1 cellular context compared by ENCODE assay signal in the genomic region with DNA sequence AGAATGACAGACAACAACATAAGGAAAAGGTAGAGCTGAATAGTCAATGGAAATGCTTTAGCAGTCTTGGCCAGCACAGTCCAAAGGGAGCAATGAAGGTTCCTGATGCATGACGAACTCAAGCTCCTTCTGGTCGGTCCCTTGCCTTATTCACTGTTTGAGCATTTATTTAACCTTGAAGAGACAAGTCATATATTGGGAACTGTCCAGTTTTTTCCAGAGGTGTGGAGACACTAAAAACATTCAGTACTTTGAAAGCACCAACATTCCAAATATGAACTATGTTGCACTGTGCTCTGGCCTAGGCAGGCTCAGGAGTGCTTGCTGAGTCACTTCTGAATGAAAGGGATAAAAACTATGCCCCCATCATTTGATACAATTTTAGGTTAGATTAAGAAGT.
TF ChIP-seq lines count a peak whose summit lies in the region.

No MANE protein-coding gene starts in this region.

TF ChIP-seq in SK-N-SH, 30 proteins besides CTCF, POLR2A, EP300 and RAD21 (continued from another document):
- TF ChIP-seq, protein P1, sequence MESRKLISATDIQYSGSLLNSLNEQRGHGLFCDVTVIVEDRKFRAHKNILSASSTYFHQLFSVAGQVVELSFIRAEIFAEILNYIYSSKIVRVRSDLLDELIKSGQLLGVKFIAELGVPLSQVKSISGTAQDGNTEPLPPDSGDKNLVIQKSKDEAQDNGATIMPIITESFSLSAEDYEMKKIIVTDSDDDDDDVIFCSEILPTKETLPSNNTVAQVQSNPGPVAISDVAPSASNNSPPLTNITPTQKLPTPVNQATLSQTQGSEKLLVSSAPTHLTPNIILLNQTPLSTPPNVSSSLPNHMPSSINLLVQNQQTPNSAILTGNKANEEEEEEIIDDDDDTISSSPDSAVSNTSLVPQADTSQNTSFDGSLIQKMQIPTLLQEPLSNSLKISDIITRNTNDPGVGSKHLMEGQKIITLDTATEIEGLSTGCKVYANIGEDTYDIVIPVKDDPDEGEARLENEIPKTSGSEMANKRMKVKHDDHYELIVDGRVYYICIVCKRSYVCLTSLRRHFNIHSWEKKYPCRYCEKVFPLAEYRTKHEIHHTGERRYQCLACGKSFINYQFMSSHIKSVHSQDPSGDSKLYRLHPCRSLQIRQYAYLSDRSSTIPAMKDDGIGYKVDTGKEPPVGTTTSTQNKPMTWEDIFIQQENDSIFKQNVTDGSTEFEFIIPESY (IDR thresholded peaks at IDR 0.05; ENCODE audit: borderline replicate concordance, low read depth): no peak
- TF ChIP-seq POLR2AphosphoS5 (IDR thresholded peaks at IDR 0.05; ENCODE audit: low read depth, low read length) (no peak), MEF2A (IDR thresholded peaks at IDR 0.05; ENCODE audit: borderline replicate concordance, low read depth) (no peak), NFIC (IDR thresholded peaks at IDR 0.05; ENCODE audit: borderline replicate concordance) (no peak), RCOR1 (IDR thresholded peaks at IDR 0.05; ENCODE audit: low read length) (no peak), ELF1 (IDR thresholded peaks at IDR 0.05) (no peak)
